ENCODE assay signal across 8 cellular contexts in the genomic region with DNA sequence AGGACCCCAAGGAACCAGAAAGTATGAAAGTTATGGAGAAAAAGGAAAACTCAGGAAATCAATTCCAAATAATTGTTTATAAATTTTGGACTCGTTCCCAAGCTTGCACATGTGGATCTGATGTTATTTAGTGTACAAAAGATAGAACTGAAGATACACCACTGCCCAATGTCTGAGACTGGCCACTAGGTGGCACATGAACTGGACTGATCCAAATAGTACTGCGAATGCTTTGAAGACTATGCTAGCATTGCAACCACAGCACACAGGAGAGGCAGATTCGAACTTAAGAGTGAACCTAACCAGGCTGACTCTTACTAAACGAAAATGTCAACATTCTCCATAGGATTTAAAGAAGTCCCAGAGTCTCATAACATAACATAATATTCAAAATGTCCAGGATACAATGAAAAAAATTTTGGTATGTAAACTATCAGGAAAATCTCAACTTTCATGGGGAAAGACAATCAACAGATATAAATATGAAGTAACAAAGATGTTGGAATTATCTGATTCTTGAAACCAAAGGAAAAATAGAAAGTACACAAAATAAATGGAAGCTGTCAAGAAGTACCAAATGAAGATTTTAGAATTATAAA.
DNase-seq lines count a peak whose midpoint lies in the region; ATAC-seq and TF ChIP-seq lines count a peak whose summit lies in the region.

No MANE protein-coding gene starts in this region.

- DNase-seq in activated CD4-positive, alpha-beta T cell treated with anti-CD3 and anti-CD28 coated beads, Interleukin-2, amount 10 ng/mL, durations not matched to agents 24 days and 14 days, result peak; percentile 69
- no peak for DNase-seq in activated CD4-positive, alpha-beta T cell treated with anti-CD3 and anti-CD28 coated beads for 4 hours
- DNase-seq in RKO (ENCODE audit: low spot score), result peak; percentile 66
- peak; percentile 71 for DNase-seq in epithelial cell of esophagus (ENCODE audit: low read depth)
- DNase-seq in mucosa of gallbladder (ENCODE audit: low spot score), result peak; percentile 39
- DNase-seq in DMS153 treated with DMSO at 0.1 percent for 48 hours (lab: John Stamatoyannopoulos, UW; ENCODE audit: unreplicated experiment), result no peak

- H3K4me3 Mint-ChIP-seq in activated CD4-positive, alpha-beta T cell treated with anti-CD3 and anti-CD28 coated beads, Interleukin-2, amount 10 ng/mL, durations not matched to agents 24 days and 14 days, result no peak overlapping the region

- H3K27ac Mint-ChIP-seq in activated CD4-positive, alpha-beta T cell treated with anti-CD3 and anti-CD28 coated beads, Interleukin-2, amount 10 ng/mL, durations not matched to agents 24 days and 14 days, result no peak overlapping the region

- no peak overlapping the region for H3K4me3 ChIP-seq in epithelial cell of esophagus (ENCODE audit: low read length)

- ATAC-seq in GM21515 (IDR thresholded peaks at IDR 0.05; ENCODE audit: unreplicated experiment) (peak; percentile 90), HG03575 (IDR thresholded peaks at IDR 0.05; ENCODE audit: extremely low read depth, insufficient number of reproducible peaks, low FRiP score, unreplicated experiment) (peak; percentile 52)

- peak; percentile 92 for TF ChIP-seq CTCF in epithelial cell of esophagus (IDR thresholded peaks at IDR 0.05; ENCODE audit: insufficient read depth, low read depth, low read length, missing control alignments)

- no peaks in the 10 kb centered on the region for H3K36me3 Mint-ChIP-seq in activated CD4-positive, alpha-beta T cell treated with anti-CD3 and anti-CD28 coated beads, Interleukin-2, amount 10 ng/mL, durations not matched to agents 24 days and 14 days (ENCODE audit: low read depth)

- H3K27me3 Mint-ChIP-seq in activated CD4-positive, alpha-beta T cell treated with anti-CD3 and anti-CD28 coated beads, Interleukin-2, amount 10 ng/mL, durations not matched to agents 24 days and 14 days, result no peaks in the 10 kb centered on the region

- no peaks in the 10 kb centered on the region for H3K4me1 Mint-ChIP-seq in activated CD4-positive, alpha-beta T cell treated with anti-CD3 and anti-CD28 coated beads, Interleukin-2, amount 10 ng/mL, durations not matched to agents 24 days and 14 days

- H3K9me3 Mint-ChIP-seq in activated CD4-positive, alpha-beta T cell treated with anti-CD3 and anti-CD28 coated beads, Interleukin-2, amount 10 ng/mL, durations not matched to agents 24 days and 14 days, result no peaks in the 10 kb centered on the region

- intact Hi-C loops in activated CD4-positive, alpha-beta T cell treated with anti-CD3 and anti-CD28 coated beads, Interleukin-2, amount 10 ng/mL, durations not matched to agents 24 days and 14 days (cut with micrococcal nuclease), result loop anchor here (2.0 kb wide), 1 partner anchor 314 kb away; no protein-coding TSS in a partner anchor

Comparison
In these comparisons a context has a peak if more than half of its experiments do, and no peak if none do; other contexts are left out.
1. DNase-seq: peak in activated CD4-positive, alpha-beta T cell treated with anti-CD3 and anti-CD28 coated beads, Interleukin-2, amount 10 ng/mL, durations not matched to agents 24 days and 14 days (single experiment), RKO (single experiment), epithelial cell of esophagus (single experiment) and mucosa of gallbladder (single experiment); none in activated CD4-positive, alpha-beta T cell treated with anti-CD3 and anti-CD28 coated beads for 4 hours (0 of 2) and DMS153 treated with DMSO at 0.1 percent for 48 hours (single experiment).